Comparison of ENCODE assay signal across 26 cellular contexts in genomic region chr3:31753050-31753425, GRCh38.
"Had no signal": no experiment of that assay in that cellular context is flagged by ENCODE, and none has a peak within 500 bp of the region (broad histone marks: within the 10 kb centered on the region; RNA-seq: fewer than 3 reads in every experiment).

No MANE protein-coding gene starts in this region.

- H3K9me3 ChIP-seq: esophagus squamous epithelium, mucosa of descending colon, psoas muscle, stomach, thyroid gland, upper lobe of left lung had no signal

- H3K36me3 ChIP-seq: esophagus squamous epithelium, stomach, thyroid gland, upper lobe of left lung had no signal

- H3K4me1 ChIP-seq: psoas muscle had no signal

- ATAC-seq: left lobe of liver, mucosa of descending colon, psoas muscle, sciatic nerve had no signal

- H3K4me3 Mint-ChIP-seq: mesothelial cell of epicardium, naive B cell, nephron progenitor cell had no signal

- H3K27ac ChIP-seq: coronary artery, esophagus squamous epithelium, psoas muscle, thyroid gland, upper lobe of left lung had no signal

- H3K27me3 ChIP-seq: esophagus squamous epithelium, stomach, thyroid gland, upper lobe of left lung had no signal

- DNase-seq: dermis blood vessel endothelial cell; effector memory CD4-positive, alpha-beta T cell; esophagus squamous epithelium; foreskin melanocyte; glutamatergic neuron; kidney; mesenchymal stem cell; mucosa of descending colon; naive B cell; nephron progenitor cell; nucleus accumbens; psoas muscle; stimulated activated CD4-positive, alpha-beta T cell treated with anti-CD3 and anti-CD28 coated beads, Interleukin-12 subunit alpha, Interleukin-12 subunit beta, amount 100 ng/mL, for 4 hours; stimulated activated CD4-positive, alpha-beta T cell treated with anti-CD3 and anti-CD28 coated beads, Interleukin-1b, Interleukin-23, amount 100 ng/mL, for 48 hours; stimulated activated CD4-positive, alpha-beta T cell treated with anti-CD3 and anti-CD28 coated beads, Interleukin-4, amount 100 ng/mL, for 1 hour; stimulated activated CD8-positive, alpha-beta memory T cell treated with anti-CD3 and anti-CD28 coated beads, Interleukin-4, amount 100 ng/mL, for 48 hours; stimulated activated naive CD4-positive, alpha-beta T cell treated with Interleukin-2 at 50 U/mL for 16 hours; stomach; thyroid gland; upper lobe of left lung had no signal

- H3K27me3 Mint-ChIP-seq: naive B cell had no signal

- H3K4me2 ChIP-seq: smooth muscle cell had no signal

- H3K4me3 ChIP-seq: coronary artery, esophagus squamous epithelium, lung, mucosa of descending colon, psoas muscle, smooth muscle cell, stomach, thyroid gland, upper lobe of left lung had no signal

- H3K27ac Mint-ChIP-seq: nephron progenitor cell had no signal
